13 cellular contexts compared by ENCODE assay signal in genomic region chr11:69156218-69156639, GRCh38. TPM values are rescaled to one million over a fixed set of nuclear protein-coding genes. Genes with fewer than 3 reads are reported as not detected.
DNase-seq lines count a peak whose midpoint lies in the region; ATAC-seq and TF ChIP-seq lines count a peak whose summit lies in the region.
"Had no signal": no experiment of that assay in that cellular context is flagged by ENCODE, and none has a peak within 500 bp of the region (broad histone marks: within the 10 kb centered on the region; RNA-seq: fewer than 3 reads in every experiment).

No MANE protein-coding gene starts in this region.

- in situ Hi-C loops in GM13977 (cut with MboI; ENCODE audit: low pct_unique_long_range_greater_than_20kb, low sequenced_read_pairs, unreplicated experiment): no loop called here

- CTCF ChIA-PET in AG04450 (lab: Charles Lee): interaction anchor here (1.4 kb wide), 1 partner anchor 25 kb away, joined by 4 read pairs; no protein-coding TSS in a partner anchor

- intact Hi-C loops in dorsolateral prefrontal cortex (cut with DNase I): loop anchor here in 1 of 2 donors (10.0 kb wide), 2 partner anchors 289 to 339 kb away; no protein-coding TSS in a partner anchor
- intact Hi-C loops in sigmoid colon (cut with DNase I): no loop called here
- intact Hi-C loops in aorta (cut with DNase I): no loop called here

- peaks cover 2% of the 10 kb centered on the region for H3K27me3 ChIP-seq in AG04450 (ENCODE audit: control insufficient read depth, insufficient read depth, low read length)
- H3K27me3 ChIP-seq in dorsolateral prefrontal cortex: no peaks in the 10 kb centered on the region
- H3K27me3 ChIP-seq in sigmoid colon: no peaks in the 10 kb centered on the region
- H3K27me3 ChIP-seq in aorta (ENCODE audit: control insufficient read depth in 1 of 2, insufficient read depth in 2 of 2, low read length in 1 of 2): no peaks in the 10 kb centered on the region

- TF ChIP-seq EP300 in sigmoid colon (IDR thresholded peaks at IDR 0.05): no peak

- no peak for TF ChIP-seq CTCF in AG04450 (IDR thresholded peaks at IDR 0.05; ENCODE audit: low read depth, low read length)
- no peak for TF ChIP-seq CTCF in GM13977 (IDR thresholded peaks at IDR 0.05; ENCODE audit: extremely low read depth, insufficient read depth, missing control alignments)
- no peak for TF ChIP-seq CTCF in dorsolateral prefrontal cortex (IDR thresholded peaks at IDR 0.05 in 54 of 56, conservative IDR thresholded peaks at IDR 0.05 in 2 of 56; ENCODE audit: low read depth in 1 of 56, partially characterized antibody in 56 of 56)
- TF ChIP-seq CTCF in sigmoid colon (IDR thresholded peaks at IDR 0.05): no peak

- peaks cover 0 to 31% (median 23%) of the 10 kb centered on the region in 4 donors for H3K4me1 ChIP-seq in sigmoid colon
- no peaks in the 10 kb centered on the region for H3K4me1 ChIP-seq in aorta (ENCODE audit: control insufficient read depth in 1 of 2, insufficient read depth in 2 of 2, low read length in 2 of 2)

- H3K27ac ChIP-seq in AG04450 (ENCODE audit: low read depth, low read length) (peak overlapping the region; percentile 47), dorsolateral prefrontal cortex (peak overlapping the region in 46 of 59 donors; percentile 1 to 92 (median 84)), sigmoid colon (peak overlapping the region in 3 of 4 donors; percentile 58 to 75 (median 67)), aorta (ENCODE audit: low read depth in 1 of 2, low read length in 2 of 2) (no peak overlapping the region)

- 77 to 92% methylated on average over 13 of the region's 13 CpGs for WGBS in sigmoid colon, 2 donors
- WGBS in aorta, 2 donors: 92 to 95% methylated on average over 13 of the region's 13 CpGs

- TF ChIP-seq POLR2A in sigmoid colon (IDR thresholded peaks at IDR 0.05): no peak

- DNase-seq in AG04450 (ENCODE audit: low read depth, low spot score) (no peak), GM13977 (ENCODE audit: low spot score) (peak; percentile 39), dorsolateral prefrontal cortex (no peak), sigmoid colon (no peak), aorta (no peak), amniotic stem cell (lab: John Stamatoyannopoulos, UW) (no peak), pons (ENCODE audit: low spot score) (no peak)
- DNase-seq: activated CD4-positive, alpha-beta T cell treated with anti-CD3 and anti-CD28 coated beads for 48 hours; activated T-cell treated with anti-CD3 and anti-CD28 coated beads, Interleukin-2, amount 50 U/mL, for 1 hour; GDM1; NCI-H2029 treated with DMSO at 0.1 percent for 48 hours; NCI-H748 treated with DMSO at 0.1 percent for 48 hours had no signal

- POLR2A ChIA-PET in AG04450 (lab: Yijun Ruan, JAX): interaction anchor here (0.7 to 1.5 kb wide), 2 partner anchors 11 to 679 kb away, joined by 3 to 4 read pairs; no protein-coding TSS in a partner anchor

- H3K36me3 ChIP-seq in sigmoid colon (no peaks in the 10 kb centered on the region), aorta (ENCODE audit: control insufficient read depth in 1 of 2, insufficient read depth in 2 of 2, low read length in 1 of 2) (no peaks in the 10 kb centered on the region)

- no peak overlapping the region for H3K4me3 ChIP-seq in AG04450 (ENCODE audit: low read depth, low read length)
- H3K4me3 ChIP-seq in dorsolateral prefrontal cortex: no peak overlapping the region
- H3K4me3 ChIP-seq in sigmoid colon: no peak overlapping the region
- no peak overlapping the region for H3K4me3 ChIP-seq in aorta (ENCODE audit: low read length in 2 of 2)

- H3K9me3 ChIP-seq in AG04450 (ENCODE audit: control insufficient read depth, insufficient read depth, low read length): peaks cover 3% of the 10 kb centered on the region; the same call in 1 of the 2 replicates
- H3K9me3 ChIP-seq in sigmoid colon: no peaks in the 10 kb centered on the region
- no peaks in the 10 kb centered on the region for H3K9me3 ChIP-seq in aorta (ENCODE audit: control insufficient read depth, low read length)

- ATAC-seq in GM18907 (IDR thresholded peaks at IDR 0.05; ENCODE audit: unreplicated experiment): no peak
- no peak for ATAC-seq in aorta (ENCODE audit: low FRiP score)

RNA-seq across cellular contexts. Expression of gene SMIM38, which starts 0.5 kb away (rescaled TPM):
- polyA plus RNA-seq in AG04450 (2011; rRNA removed): 0.09 and 0.10 TPM in 2 replicates
- 0.26 and 0.28 TPM in 2 replicates for polyA minus RNA-seq in AG04450 (2011; rRNA and poly(A)+ RNA removed)
- total RNA-seq in dorsolateral prefrontal cortex: 1 to 10 TPM in 119 of 120 experiments, under 1 TPM in 1; 1.00 to 8.6 (median 4.0) TPM
- total RNA-seq in sigmoid colon: 1 to 10 TPM; 1.1 to 5.4 (median 2.8) TPM
- polyA plus RNA-seq in sigmoid colon: under 1 TPM in 1 of 3 donors, not detected in 2; 0.19 TPM
- 1 to 10 TPM; 1.6 to 2.8 TPM for total RNA-seq in aorta
- under 1 TPM in 1 of 2 donors, not detected in 1; 0.56 TPM for polyA plus RNA-seq in aorta

Comparison
In these comparisons a context has a peak if more than half of its experiments do, and no peak if none do; other contexts are left out.
1. H3K27ac ChIP-seq: peak in AG04450 (single experiment), dorsolateral prefrontal cortex (46 of 59) and sigmoid colon (3 of 4); none in aorta (0 of 2).